ENCODE assay signal across 8 cellular contexts in the genomic region with DNA sequence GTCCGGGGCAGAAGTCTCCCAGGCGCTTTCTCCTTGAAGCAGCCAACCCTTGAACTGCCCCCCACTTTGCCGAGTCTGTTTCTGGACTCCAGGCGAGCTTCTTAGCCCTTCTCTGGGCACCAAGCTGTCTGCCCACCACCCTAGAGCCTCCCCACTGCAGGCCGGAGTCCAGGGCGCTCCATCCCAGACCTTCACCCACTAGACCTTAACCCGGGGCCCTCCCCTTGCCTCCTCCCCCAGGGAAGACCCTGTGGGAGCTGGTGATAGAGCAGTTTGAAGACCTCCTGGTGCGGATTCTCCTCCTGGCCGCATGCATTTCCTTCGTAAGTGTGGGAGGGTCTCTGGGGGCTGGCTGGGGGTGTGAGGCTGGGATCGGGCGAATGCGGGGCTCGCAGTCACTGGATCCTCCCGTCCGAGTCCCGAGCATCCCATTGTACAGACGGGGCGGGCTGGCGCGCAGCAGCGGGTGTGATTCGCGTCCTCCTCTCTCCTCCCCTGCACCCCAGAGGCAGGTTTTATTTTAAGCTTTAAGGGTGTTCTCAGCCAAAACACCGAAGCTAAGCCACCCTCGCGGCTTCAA. TPM values are rescaled to one million over a fixed set of nuclear protein-coding genes. Genes with fewer than 3 reads are reported as not detected.
DNase-seq lines count a peak whose midpoint lies in the region; ATAC-seq and TF ChIP-seq lines count a peak whose summit lies in the region.

No MANE protein-coding gene starts in this region.

- DNase-seq in cardiac muscle cell (ENCODE audit: low read depth in 1 of 2, low spot score in 1 of 2) (no peak), gastrocnemius medialis (no peak), NK-92 (lab: John Stamatoyannopoulos, UW; ENCODE audit: unreplicated experiment) (no peak), DMS114 treated with DMSO at 0.1 percent for 48 hours (lab: John Stamatoyannopoulos, UW; ENCODE audit: unreplicated experiment) (no peak), Ammon's horn (ENCODE audit: low spot score) (no peak)

- no peaks in the 10 kb centered on the region for H3K27me3 ChIP-seq in SU-DHL-6 (ENCODE audit: low read length)
- H3K27me3 ChIP-seq in cardiac muscle cell, result no peaks in the 10 kb centered on the region
- H3K27me3 ChIP-seq in gastrocnemius medialis, result no peaks in the 10 kb centered on the region

- H2AFZ ChIP-seq in SU-DHL-6 (ENCODE audit: low read depth, low read length, severe bottlenecking), result peak overlapping the region; percentile 84

- H3K9ac ChIP-seq in SU-DHL-6 (ENCODE audit: low read length), result peak overlapping the region; percentile 82

- H3K4me1 ChIP-seq in cardiac muscle cell (ENCODE audit: low read depth) (peaks cover 31% of the 10 kb centered on the region), gastrocnemius medialis (peaks cover 38 to 69% of the 10 kb centered on the region in 2 donors)

- no peak for TF ChIP-seq CTCF in SU-DHL-6 (IDR thresholded peaks at IDR 0.05; ENCODE audit: insufficient read depth, low read length, poor library complexity, severe bottlenecking)
- TF ChIP-seq CTCF in cardiac muscle cell (IDR thresholded peaks at IDR 0.05; ENCODE audit: low read depth, low read length), result no peak
- no peak for TF ChIP-seq CTCF in gastrocnemius medialis (IDR thresholded peaks at IDR 0.05 in 4 of 5, conservative IDR thresholded peaks at IDR 0.05 in 1 of 5)

- H3K9me3 ChIP-seq in SU-DHL-6 (ENCODE audit: insufficient read depth, low read length) (peaks cover 4% of the 10 kb centered on the region; the same call in 1 of the 2 replicates), cardiac muscle cell (ENCODE audit: low read depth) (no peaks in the 10 kb centered on the region), gastrocnemius medialis (no peaks in the 10 kb centered on the region)

- peak; percentile 33 for ATAC-seq in GM18867 (IDR thresholded peaks at IDR 0.05; ENCODE audit: unreplicated experiment)
- peak; percentile 36 for ATAC-seq in HG02642 (IDR thresholded peaks at IDR 0.05; ENCODE audit: poor library complexity, unreplicated experiment)
- peak; percentile 2 to 5 for ATAC-seq in gastrocnemius medialis

- H3K4me3 ChIP-seq in SU-DHL-6 (ENCODE audit: insufficient read depth, low read length, poor library complexity, severe bottlenecking) (peak overlapping the region; percentile 65), cardiac muscle cell (peak overlapping the region; percentile 65), gastrocnemius medialis (peak overlapping the region; percentile 68 to 95 (median 75))

- H3F3A ChIP-seq in SU-DHL-6 (ENCODE audit: insufficient read depth), result no peaks in the 10 kb centered on the region

- peak overlapping the region; percentile 84 for H3K4me2 ChIP-seq in SU-DHL-6 (ENCODE audit: low read depth, low read length, poor library complexity, severe bottlenecking)

- H3K27ac ChIP-seq in SU-DHL-6 (ENCODE audit: low read depth, low read length) (peak overlapping the region; percentile 44; the same call in 1 of the 2 replicates), cardiac muscle cell (peak overlapping the region; percentile 12), gastrocnemius medialis (peak overlapping the region; percentile 83 to 92 (median 90))

- in situ Hi-C loops in gastrocnemius medialis (cut with MboI; ENCODE audit: low sequenced_read_pairs in 4 of 4), result loop anchor here in 1 of 4 donors (10.0 kb wide), 1 partner anchor 65 kb away; no protein-coding TSS in a partner anchor

- no peaks in the 10 kb centered on the region for H4K20me1 ChIP-seq in SU-DHL-6 (ENCODE audit: low read depth, low read length)

- no peaks in the 10 kb centered on the region for H3K36me3 ChIP-seq in SU-DHL-6 (ENCODE audit: low read length)
- no peaks in the 10 kb centered on the region for H3K36me3 ChIP-seq in cardiac muscle cell
- no peaks in the 10 kb centered on the region for H3K36me3 ChIP-seq in gastrocnemius medialis

- H3K79me2 ChIP-seq in SU-DHL-6 (ENCODE audit: insufficient read depth, low read length), result peaks cover 4% of the 10 kb centered on the region; the same call in 1 of the 2 replicates

- no peaks in the 10 kb centered on the region for H3K9me2 ChIP-seq in SU-DHL-6 (replicated peaks; ENCODE audit: insufficient read depth, low read length)

- no peak for TF ChIP-seq POLR2A in gastrocnemius medialis (IDR thresholded peaks at IDR 0.05)

- intact Hi-C loops in gastrocnemius medialis (cut with DNase I; ENCODE audit: low total_unique reads), result loop anchor here (1.0 to 10.0 kb wide), 3 partner anchors 17 to 345 kb away; partner anchors contain the start of genes NFATC2IP, NUPR1 and SH2B1

RNA-seq across cellular contexts. Expression of gene ATP2A1, which starts 1.1 kb away (rescaled TPM):
- total RNA-seq in cardiac muscle cell, result 2.6 and 2.7 TPM in 2 replicates
- polyA plus RNA-seq in cardiac muscle cell, result 2.6 and 5.0 TPM in 2 replicates
- total RNA-seq in gastrocnemius medialis, result 100 to 1,000 TPM; 380 to 909 (median 764) TPM

RNA-seq across cellular contexts. Expression of gene SH2B1, which starts 15.7 kb away (rescaled TPM):
- total RNA-seq in cardiac muscle cell, result 79.5 and 92.0 TPM in 2 replicates
- 37.7 and 41.1 TPM in 2 replicates for polyA plus RNA-seq in cardiac muscle cell
- total RNA-seq in gastrocnemius medialis, result 10 to 100 TPM; 13.9 to 28.5 (median 20.6) TPM

RNA-seq across cellular contexts. Expression of gene TUFM, which starts 33.2 kb away (rescaled TPM):
- total RNA-seq in cardiac muscle cell, result 220 and 225 TPM in 2 replicates
- 305 and 359 TPM in 2 replicates for polyA plus RNA-seq in cardiac muscle cell
- total RNA-seq in gastrocnemius medialis, result 100 to 1,000 TPM; 140 to 196 (median 167) TPM

RNA-seq across cellular contexts. Expression of gene RABEP2, which starts 45.7 kb away (rescaled TPM):
- total RNA-seq in cardiac muscle cell (74.0 and 87.3 TPM in 2 replicates), gastrocnemius medialis (10 to 100 TPM in 1 of 4 donors, 1 to 10 TPM in 3; 2.9 to 13.9 (median 6.4) TPM)
- 30.8 and 34.4 TPM in 2 replicates for polyA plus RNA-seq in cardiac muscle cell

RNA-seq across cellular contexts. Expression of gene CD19, which starts 52.4 kb away (rescaled TPM):
- total RNA-seq in cardiac muscle cell, result 0.07 and 1.1 TPM in 2 replicates
- polyA plus RNA-seq in cardiac muscle cell, result 1.3 TPM in 1 of 2 replicates, not detected in the other
- total RNA-seq in gastrocnemius medialis, result not detected

Comparison
In these comparisons a context has a peak if more than half of its experiments do, and no peak if none do; other contexts are left out.
1. H3K27ac ChIP-seq: peak in every context shown above with its lines; median percentile 90 in gastrocnemius medialis; 44 in SU-DHL-6; 12 in cardiac muscle cell.
2. RNA of gene ATP2A1, which starts 1.1 kb away (total RNA-seq): 380 to 909 TPM in gastrocnemius medialis; 2.6 to 2.7 TPM in cardiac muscle cell; every median in the first group is over 100 times any median in the second.
3. Peak in every context shown above with its lines, with median percentiles within 50 percentile points of each other: ATAC-seq and H3K4me3 ChIP-seq.